8 cellular contexts compared by ENCODE assay signal in the genomic region with DNA sequence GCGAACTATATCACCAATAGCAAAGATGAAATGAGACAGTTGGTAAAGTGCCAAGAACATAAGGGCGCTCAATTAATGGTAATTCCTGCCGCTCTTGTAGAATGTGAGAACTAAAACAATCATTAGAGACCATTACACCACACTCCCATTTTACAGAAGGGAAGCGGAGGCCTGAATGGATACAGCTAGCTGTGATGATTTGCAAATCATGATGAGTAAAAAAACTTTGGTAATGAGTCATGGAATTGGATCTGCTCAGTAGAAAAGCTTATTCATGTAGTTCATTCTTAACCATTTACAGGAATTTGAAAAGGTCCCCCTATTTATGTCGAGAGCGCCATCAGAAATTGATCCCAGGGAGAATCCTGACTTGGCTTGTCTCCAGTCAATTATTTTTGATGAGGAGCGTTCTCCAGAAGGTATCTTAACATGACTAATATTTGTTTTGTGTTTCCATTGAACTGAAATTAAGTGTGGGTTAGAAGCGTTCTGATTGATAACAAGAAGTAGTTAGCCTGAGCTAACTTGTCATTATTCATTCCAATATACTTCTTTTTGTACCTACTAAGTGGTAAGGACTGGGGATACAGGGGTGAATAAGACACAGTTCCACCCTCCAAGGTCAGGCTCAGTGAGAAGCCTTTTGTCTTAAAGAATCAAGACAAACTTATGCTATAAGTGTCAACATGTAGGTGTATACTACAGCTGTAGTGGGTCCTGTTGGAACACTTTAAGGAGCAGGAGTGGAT. TPM values are rescaled to one million over a fixed set of nuclear protein-coding genes. Genes with fewer than 3 reads are reported as not detected.
DNase-seq lines count a peak whose midpoint lies in the region; ATAC-seq, FAIRE-seq and TF ChIP-seq lines count a peak whose summit lies in the region.

No MANE protein-coding gene starts in this region.

- H3K27ac ChIP-seq in cardiac muscle cell (no peak overlapping the region), fibroblast of lung (ENCODE audit: insufficient read depth, low read length) (peak overlapping the region; percentile 72), rectal smooth muscle tissue (ENCODE audit: low read depth, low read length) (peak overlapping the region; percentile 60)

- intact Hi-C loops in left ventricle myocardium superior (cut with micrococcal nuclease) = no loop called here

- H3K9me3 ChIP-seq in cardiac muscle cell (ENCODE audit: low read depth) = no peaks in the 10 kb centered on the region
- H3K9me3 ChIP-seq in fibroblast of lung (ENCODE audit: control insufficient read depth, insufficient read depth, low read depth, low read length) = no peaks in the 10 kb centered on the region

- no peak for FAIRE-seq in GM12891 (lab: Jason Lieb, UNC)

- ATAC-seq in left ventricle myocardium superior (no peak), SK-N-SH treated with all-trans-retinoic acid at 6 μM for 48 hours (peak; percentile 37)

- H3K4me1 ChIP-seq in cardiac muscle cell (ENCODE audit: low read depth) (peaks cover 4% of the 10 kb centered on the region), fibroblast of lung (ENCODE audit: control insufficient read depth, extremely low read depth, insufficient read depth, low read length) (peaks cover 3% of the 10 kb centered on the region), rectal smooth muscle tissue (ENCODE audit: control insufficient read depth, insufficient read depth, low read length) (peaks cover 6% of the 10 kb centered on the region)

- H4K20me1 ChIP-seq in fibroblast of lung (ENCODE audit: control insufficient read depth, extremely low read depth, insufficient read depth, low read length) = no peaks in the 10 kb centered on the region

- H3K9ac ChIP-seq in fibroblast of lung (ENCODE audit: insufficient read depth, low read length) = peak overlapping the region; percentile 61
- peak overlapping the region; percentile 72 for H3K9ac ChIP-seq in rectal smooth muscle tissue (ENCODE audit: low read length)

- H3K4me3 ChIP-seq in cardiac muscle cell (peak overlapping the region; percentile 92), fibroblast of lung (replicated peaks in 1 of 4; ENCODE audit: control extremely low read depth in 1 of 4, insufficient read depth in 1 of 4, low read depth in 3 of 4, low read length in 4 of 4) (peak overlapping the region; percentile 55 to 96 (median 73)), rectal smooth muscle tissue (ENCODE audit: low read length) (peak overlapping the region; percentile 98)

- DNase-seq in cardiac muscle cell (ENCODE audit: low read depth in 1 of 2, low spot score in 1 of 2) (no peak), left ventricle myocardium superior (no peak), fibroblast of lung (ENCODE audit: low read depth in 2 of 2) (peak; percentile 49 to 80), activated gamma-delta T cell (lab: John Stamatoyannopoulos, UW) (no peak), GM12891 (ENCODE audit: insufficient read length, low spot score) (no peak)
- DNase-seq in stimulated activated naive CD4-positive, alpha-beta T cell treated with Interleukin-2 at 50 U/mL for 16 hours (lab: John Stamatoyannopoulos, UW) = no peak

- H2AFZ ChIP-seq in fibroblast of lung (ENCODE audit: low read length) = peak overlapping the region; percentile 30

- no peaks in the 10 kb centered on the region for H3K27me3 ChIP-seq in cardiac muscle cell
- peaks cover 4% of the 10 kb centered on the region for H3K27me3 ChIP-seq in fibroblast of lung (ENCODE audit: control insufficient read depth, insufficient read depth, low read length)
- H3K27me3 ChIP-seq in rectal smooth muscle tissue (ENCODE audit: control insufficient read depth, insufficient read depth, low read length) = no peaks in the 10 kb centered on the region

- peaks cover 14% of the 10 kb centered on the region for H3K79me2 ChIP-seq in fibroblast of lung (ENCODE audit: control insufficient read depth, insufficient read depth, low read length)

- H3K4me2 ChIP-seq in fibroblast of lung (ENCODE audit: extremely low read depth, insufficient read depth, low read length) = peak overlapping the region; percentile 48

- H3K36me3 ChIP-seq in cardiac muscle cell (peaks cover 19% of the 10 kb centered on the region), fibroblast of lung (ENCODE audit: control insufficient read depth, insufficient read depth, low read length) (no peaks in the 10 kb centered on the region), rectal smooth muscle tissue (ENCODE audit: control insufficient read depth, insufficient read depth, low read length) (peaks cover 7% of the 10 kb centered on the region)

- TF ChIP-seq CTCF in cardiac muscle cell (IDR thresholded peaks at IDR 0.05; ENCODE audit: low read depth, low read length) (no peak), fibroblast of lung (conservative IDR thresholded peaks at IDR 0.05 in 1 of 2, IDR thresholded peaks at IDR 0.05 in 1 of 2; ENCODE audit: low read depth in 1 of 2, low read length in 2 of 2) (no peak)

- no peak for TF ChIP-seq POLR2A in GM12891 (IDR thresholded peaks at IDR 0.05; ENCODE audit: low read depth, low read length)

TF ChIP-seq in SK-N-SH treated with all-trans-retinoic acid at 6 μM for 48 hours, 23 proteins besides CTCF, POLR2A, EP300 and RAD21 (continues in another document):
- TF ChIP-seq, protein P1, sequence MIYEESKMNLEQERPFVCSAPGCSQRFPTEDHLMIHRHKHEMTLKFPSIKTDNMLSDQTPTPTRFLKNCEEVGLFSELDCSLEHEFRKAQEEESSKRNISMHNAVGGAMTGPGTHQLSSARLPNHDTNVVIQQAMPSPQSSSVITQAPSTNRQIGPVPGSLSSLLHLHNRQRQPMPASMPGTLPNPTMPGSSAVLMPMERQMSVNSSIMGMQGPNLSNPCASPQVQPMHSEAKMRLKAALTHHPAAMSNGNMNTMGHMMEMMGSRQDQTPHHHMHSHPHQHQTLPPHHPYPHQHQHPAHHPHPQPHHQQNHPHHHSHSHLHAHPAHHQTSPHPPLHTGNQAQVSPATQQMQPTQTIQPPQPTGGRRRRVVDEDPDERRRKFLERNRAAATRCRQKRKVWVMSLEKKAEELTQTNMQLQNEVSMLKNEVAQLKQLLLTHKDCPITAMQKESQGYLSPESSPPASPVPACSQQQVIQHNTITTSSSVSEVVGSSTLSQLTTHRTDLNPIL (CRISPR knock-in tag; IDR thresholded peaks at IDR 0.05; ENCODE audit: low read depth) = 0 out of 2 replicates have a peak, but pooled peaks have one; percentile 38
- TF ChIP-seq RARB (CRISPR knock-in tag; IDR thresholded peaks at IDR 0.05) = no peak
- TF ChIP-seq ARNTL (CRISPR knock-in tag; IDR thresholded peaks at IDR 0.05; ENCODE audit: borderline replicate concordance, low read depth) = no peak
- TF ChIP-seq BACH2 (CRISPR knock-in tag; IDR thresholded peaks at IDR 0.05; ENCODE audit: borderline replicate concordance) = no peak
- TF ChIP-seq ISL1 (CRISPR knock-in tag; IDR thresholded peaks at IDR 0.05) = 0 out of 2 replicates have a peak, but pooled peaks have one; percentile 3

TF ChIP-seq in GM12891, 5 proteins besides CTCF, POLR2A, EP300 and RAD21:
- no peak for TF ChIP-seq SPI1 (IDR thresholded peaks at IDR 0.05; ENCODE audit: low read depth, low read length)
- TF ChIP-seq PAX5 (IDR thresholded peaks at IDR 0.05; ENCODE audit: insufficient read depth, low read length, severe bottlenecking) = no peak
- TF ChIP-seq POU2F2 (IDR thresholded peaks at IDR 0.05; ENCODE audit: low read depth, low read length) = no peak
- no peak for TF ChIP-seq POLR2AphosphoS5 (IDR thresholded peaks at IDR 0.05; ENCODE audit: low read depth, low read length)

RNA-seq across cellular contexts. Expression of a gene that starts 0.8 kb away (rescaled TPM):
- total RNA-seq in cardiac muscle cell (19.8 and 20.5 TPM in 2 replicates), left ventricle myocardium superior (13.2 TPM), fibroblast of lung (18.2 and 19.3 TPM in 2 replicates)
- polyA plus RNA-seq in cardiac muscle cell (23.5 and 26.0 TPM in 2 replicates), fibroblast of lung (19.8 and 30.5 TPM in 2 replicates)
- polyA plus RNA-seq in fibroblast of lung (2012) = 21.5 and 26.6 TPM in 2 replicates
- 13.8 and 24.0 TPM in 2 replicates for polyA minus RNA-seq in fibroblast of lung (ENCODE audit: low replicate concordance)
- 15.9 TPM for polyA plus RNA-seq in GM12891 (2012; ENCODE audit: low read depth, missing spikeins)

RNA-seq across cellular contexts. Expression of a gene that starts 47.9 kb away (rescaled TPM):
- total RNA-seq in cardiac muscle cell (11.9 and 12.0 TPM in 2 replicates), left ventricle myocardium superior (4.0 TPM), fibroblast of lung (4.4 and 5.4 TPM in 2 replicates)
- polyA plus RNA-seq in cardiac muscle cell (15.5 and 17.7 TPM in 2 replicates), fibroblast of lung (3.4 TPM in 2 replicates)
- 2.9 and 3.6 TPM in 2 replicates for polyA plus RNA-seq in fibroblast of lung (2012)
- 7.0 and 9.9 TPM in 2 replicates for polyA minus RNA-seq in fibroblast of lung (ENCODE audit: low replicate concordance)
- polyA plus RNA-seq in GM12891 (2012; ENCODE audit: low read depth, missing spikeins) = 2.1 TPM

Comparison
In these comparisons a context has a peak if more than half of its experiments do, and no peak if none do; other contexts are left out.
1. DNase-seq: peak in fibroblast of lung (2 of 2); none in cardiac muscle cell (0 of 2), left ventricle myocardium superior (single experiment), activated gamma-delta T cell (single experiment), stimulated activated naive CD4-positive, alpha-beta T cell treated with Interleukin-2 at 50 U/mL for 16 hours (single experiment) and GM12891 (single experiment).
2. Peak in every context shown above with its lines, with median percentiles within 50 percentile points of each other: H3K4me3 ChIP-seq.